Comparison of ENCODE assay signal across 9 cellular contexts in the genomic region with DNA sequence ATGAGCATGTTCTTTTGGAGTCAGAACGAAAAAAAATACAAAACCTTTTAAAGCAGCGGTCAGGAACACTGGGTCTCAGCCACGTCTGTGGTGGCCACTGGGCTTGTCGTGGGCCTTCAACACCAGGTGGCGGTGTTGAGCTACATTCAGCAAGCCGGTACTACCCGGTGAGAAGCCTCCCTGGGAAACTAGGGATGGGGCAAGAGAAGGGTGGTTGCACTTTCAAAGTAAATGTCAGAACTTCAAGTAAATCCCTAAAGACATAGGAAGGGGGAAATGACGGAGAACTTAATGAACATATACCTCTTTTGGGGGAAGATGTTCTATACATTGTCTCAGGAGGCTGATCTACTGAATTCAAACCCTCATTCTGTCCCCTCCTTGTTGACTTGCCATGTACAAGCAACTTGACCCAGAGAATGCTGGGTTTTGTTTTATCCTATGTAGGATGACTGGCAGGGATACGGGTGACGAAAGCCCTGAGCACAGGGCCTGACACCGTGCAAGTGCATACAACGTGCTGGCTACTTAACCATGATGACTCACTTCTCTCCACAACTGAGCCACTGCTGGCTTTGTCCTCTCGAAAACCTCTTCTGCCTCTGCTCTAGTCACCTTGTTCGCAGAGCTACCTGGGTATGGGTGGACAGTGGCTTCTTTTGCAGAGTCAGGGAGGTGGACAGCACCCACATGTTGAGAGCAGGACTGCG. TPM values are rescaled to one million over a fixed set of nuclear protein-coding genes. Genes with fewer than 3 reads are reported as not detected.
DNase-seq lines count a peak whose midpoint lies in the region; ATAC-seq and TF ChIP-seq lines count a peak whose summit lies in the region.
"Had no signal": no experiment of that assay in that cellular context is flagged by ENCODE, and none has a peak within 500 bp of the region (broad histone marks: within the 10 kb centered on the region; RNA-seq: fewer than 3 reads in every experiment).

No MANE protein-coding gene starts in this region.

- no peaks in the 10 kb centered on the region for H3K36me3 ChIP-seq in parathyroid adenoma (ENCODE audit: control insufficient read depth, insufficient read depth, low read length)

- no peaks in the 10 kb centered on the region for H3K27me3 ChIP-seq in parathyroid adenoma (ENCODE audit: control insufficient read depth, insufficient read depth, low read length)

- no peaks in the 10 kb centered on the region for H3K79me2 ChIP-seq in parathyroid adenoma

- H3K4me3 ChIP-seq in LNCaP clone FGC (ENCODE audit: low read depth, low read length) (no peak overlapping the region), parathyroid adenoma (ENCODE audit: low read depth, low read length) (no peak overlapping the region)

- H2AFZ ChIP-seq in parathyroid adenoma, result no peak overlapping the region

- H3K4me3 Mint-ChIP-seq in Calu3 (ENCODE audit: low read depth, unreplicated experiment) (no peak overlapping the region), type B pancreatic cell (no peak overlapping the region)
- H3K4me3 Mint-ChIP-seq: dendritic cell treated with granulocyte-macrophage colony-stimulating factor and Interleukin-4, amounts not matched to agents 40 ng/mL and 50 ng/mL, for 4 days had no signal

- CTCF ChIA-PET in Calu3 (lab: Charles Lee), result interaction anchor here (1.6 kb wide), 2 partner anchors 36 to 676 kb away, joined by 9 read pairs; no protein-coding TSS in a partner anchor

- intact Hi-C loops in Calu3 (cut with micrococcal nuclease; ENCODE audit: unreplicated experiment), result loop anchor here (1.0 to 5.0 kb wide), 3 partner anchors 363 to 819 kb away; no protein-coding TSS in a partner anchor

- H3K9me3 Mint-ChIP-seq in Calu3 (ENCODE audit: low read depth, unreplicated experiment) (no peaks in the 10 kb centered on the region), type B pancreatic cell (no peaks in the 10 kb centered on the region)
- H3K9me3 Mint-ChIP-seq: dendritic cell treated with granulocyte-macrophage colony-stimulating factor and Interleukin-4, amounts not matched to agents 40 ng/mL and 50 ng/mL, for 4 days had no signal

- peak; percentile 71 for ATAC-seq in GM21528 (IDR thresholded peaks at IDR 0.05; ENCODE audit: low FRiP score, unreplicated experiment)

- no peaks in the 10 kb centered on the region for H3K9me3 ChIP-seq in parathyroid adenoma (ENCODE audit: control insufficient read depth, low read length)

- H3K4me2 ChIP-seq in parathyroid adenoma (ENCODE audit: low read length), result no peak overlapping the region

- H3K27ac ChIP-seq in parathyroid adenoma, result no peak overlapping the region

- H3K36me3 Mint-ChIP-seq in Calu3 (ENCODE audit: insufficient read depth, unreplicated experiment), result peaks cover 12% of the 10 kb centered on the region
- peaks cover 3% of the 10 kb centered on the region for H3K36me3 Mint-ChIP-seq in type B pancreatic cell

- H3K4me1 Mint-ChIP-seq in Calu3 (ENCODE audit: low read depth, unreplicated experiment) (peaks cover 21% of the 10 kb centered on the region), type B pancreatic cell (ENCODE audit: unreplicated experiment) (peaks cover 14% of the 10 kb centered on the region)

- H3K27ac Mint-ChIP-seq in Calu3 (ENCODE audit: unreplicated experiment), result no peak overlapping the region
- no peak overlapping the region for H3K27ac Mint-ChIP-seq in type B pancreatic cell
- H3K27ac Mint-ChIP-seq: dendritic cell treated with granulocyte-macrophage colony-stimulating factor and Interleukin-4, amounts not matched to agents 40 ng/mL and 50 ng/mL, for 4 days had no signal

- H3K27me3 Mint-ChIP-seq in Calu3 (ENCODE audit: unreplicated experiment), result no peaks in the 10 kb centered on the region
- peaks cover 2% of the 10 kb centered on the region for H3K27me3 Mint-ChIP-seq in type B pancreatic cell

- BruUV-seq in Calu3 (replicated peaks; lab: Mats Ljungman, UMichigan), result no TSS peak

- H3K9ac ChIP-seq in parathyroid adenoma, result no peak overlapping the region

- H3K4me1 ChIP-seq in parathyroid adenoma, result peaks cover 6% of the 10 kb centered on the region

- TF ChIP-seq CTCF in Calu3 (IDR thresholded peaks at IDR 0.05; ENCODE audit: unreplicated experiment) (peak; percentile 89), LNCaP clone FGC (IDR thresholded peaks at IDR 0.05; ENCODE audit: control insufficient read depth, extremely low read depth, insufficient read depth) (peak; percentile 91), parathyroid adenoma (IDR thresholded peaks at IDR 0.05) (peak; percentile 92), type B pancreatic cell (conservative IDR thresholded peaks at IDR 0.05) (peak; percentile 94)

- DNase-seq in Calu3 (peak; percentile 86), LNCaP clone FGC (ENCODE audit: low read depth) (peak; percentile 40), SK-N-DZ (ENCODE audit: low spot score) (peak; percentile 70), glomerular visceral epithelial cell (ENCODE audit: extremely low spot score) (peak; percentile 78), type B pancreatic cell (ENCODE audit: extremely low spot score, unreplicated experiment) (peak; percentile 81)
- peak; percentile 66 for DNase-seq in activated naive CD4-positive, alpha-beta T cell treated with Interleukin-2 at 50 U/mL for 16 hours

RNA-seq across cellular contexts. Expression of gene BAMBI, which starts 49.0 kb away (rescaled TPM):
- total RNA-seq in Calu3 (2022) (33.0 and 42.2 TPM in 2 replicates), type B pancreatic cell (ENCODE audit: low replicate concordance) (36.9 and 57.3 TPM in 2 replicates)
- polyA plus RNA-seq in SK-N-DZ (2014; cell fraction: cytosol; rRNA removed), result 21.9 and 23.1 TPM in 2 replicates
- 27.5 and 29.4 TPM in 2 replicates for polyA plus RNA-seq in SK-N-DZ (2014; cell fraction: nucleus; rRNA removed)
